Comparison of ENCODE assay signal across 20 cellular contexts in genomic region chr13:35781044-35781443, GRCh38.
DNase-seq lines count a peak whose midpoint lies in the region; ATAC-seq and TF ChIP-seq lines count a peak whose summit lies in the region.
"Had no signal": no experiment of that assay in that cellular context is flagged by ENCODE, and none has a peak within 500 bp of the region (broad histone marks: within the 10 kb centered on the region; RNA-seq: fewer than 3 reads in every experiment).

No MANE protein-coding gene starts in this region.

- no peaks in the 10 kb centered on the region for H3K9me3 Mint-ChIP-seq in nephron
- H3K9me3 Mint-ChIP-seq: HFFc6 had no signal

- H3K27me3 ChIP-seq in right cardiac atrium (ENCODE audit: control insufficient read depth, insufficient read depth), result no peaks in the 10 kb centered on the region
- H3K27me3 ChIP-seq: MG63, Peyer's patch had no signal

- DNase-seq in NCI-H524 treated with DMSO at 0.1 percent for 48 hours (lab: John Stamatoyannopoulos, UW), result peak; percentile 4
- DNase-seq in amniotic epithelial cell (ENCODE audit: low read depth), result peak; percentile 44
- DNase-seq in activated CD4-positive, alpha-beta T cell treated with anti-CD3 and anti-CD28 coated beads for 48 hours, result no peak
- no peak for DNase-seq in NCI-H187 (lab: John Stamatoyannopoulos, UW)
- no peak for DNase-seq in right cardiac atrium
- DNase-seq: CD4-positive, CD25-positive, alpha-beta regulatory T cell; COR-L47; DMS 273 treated with DMSO at 0.1 percent for 48 hours; DMS79 treated with DMSO at 0.1 percent for 48 hours; H7; HFFc6; MG63; NCI-H1417 treated with DMSO at 0.1 percent for 48 hours; NCI-H187 treated with DMSO at 0.1 percent for 48 hours; NCI-H2107; NCI-H748 treated with DMSO at 0.1 percent for 48 hours; Peyer's patch had no signal

- H3K4me1 ChIP-seq in right cardiac atrium (ENCODE audit: control insufficient read depth, insufficient read depth, low read length), result no peaks in the 10 kb centered on the region
- H3K4me1 ChIP-seq: Peyer's patch had no signal

- H3K27ac Mint-ChIP-seq in nephron, result peak overlapping the region; percentile 62 to 74 (median 66)
- H3K27ac Mint-ChIP-seq: CD4-positive, CD25-positive, alpha-beta regulatory T cell; HFFc6 had no signal

- H3K4me1 Mint-ChIP-seq in nephron, result peaks cover 30% of the 10 kb centered on the region
- H3K4me1 Mint-ChIP-seq: CD4-positive, CD25-positive, alpha-beta regulatory T cell had no signal

- no peaks in the 10 kb centered on the region for H3K36me3 Mint-ChIP-seq in nephron (ENCODE audit: low read depth)
- H3K36me3 Mint-ChIP-seq: CD4-positive, CD25-positive, alpha-beta regulatory T cell had no signal

- H3K9me3 ChIP-seq in right cardiac atrium (ENCODE audit: control insufficient read depth, low read length), result no peaks in the 10 kb centered on the region
- H3K9me3 ChIP-seq: MG63, Peyer's patch had no signal

- H3K4me3 ChIP-seq in right cardiac atrium (ENCODE audit: low read length), result no peak overlapping the region
- H3K4me3 ChIP-seq: K562, MG63, Peyer's patch had no signal

- intact Hi-C loops in right cardiac atrium (cut with DNase I), result loop anchor here in 2 of 4 donors (10.0 kb wide), 1 partner anchor 146 kb away; no protein-coding TSS in a partner anchor

- H3K27me3 Mint-ChIP-seq in nephron (ENCODE audit: low read depth), result no peaks in the 10 kb centered on the region
- H3K27me3 Mint-ChIP-seq: CD4-positive, CD25-positive, alpha-beta regulatory T cell had no signal

- no peak overlapping the region for H3K27ac ChIP-seq in right cardiac atrium (ENCODE audit: low read length)
- H3K27ac ChIP-seq: Peyer's patch had no signal

- WGBS in right cardiac atrium, result 88% methylated on average over 4 of the region's 4 CpGs

- ATAC-seq in GM19395 (IDR thresholded peaks at IDR 0.05; ENCODE audit: unreplicated experiment) (no peak), right cardiac atrium (no peak)
- ATAC-seq: K562 had no signal

- no peak for TF ChIP-seq CTCF in nephron (IDR thresholded peaks at IDR 0.05; ENCODE audit: unreplicated experiment in 3 of 3)

- H3K4me3 Mint-ChIP-seq in nephron, result no peak overlapping the region
- H3K4me3 Mint-ChIP-seq: CD4-positive, CD25-positive, alpha-beta regulatory T cell; HFFc6 had no signal

Comparison
In these comparisons a context has a peak if more than half of its experiments do, and no peak if none do; other contexts are left out.
1. DNase-seq: peak in NCI-H524 treated with DMSO at 0.1 percent for 48 hours (single experiment) and amniotic epithelial cell (single experiment); none in activated CD4-positive, alpha-beta T cell treated with anti-CD3 and anti-CD28 coated beads for 48 hours (single experiment), NCI-H187 (0 of 2) and right cardiac atrium (0 of 3).